In the genomic region with DNA sequence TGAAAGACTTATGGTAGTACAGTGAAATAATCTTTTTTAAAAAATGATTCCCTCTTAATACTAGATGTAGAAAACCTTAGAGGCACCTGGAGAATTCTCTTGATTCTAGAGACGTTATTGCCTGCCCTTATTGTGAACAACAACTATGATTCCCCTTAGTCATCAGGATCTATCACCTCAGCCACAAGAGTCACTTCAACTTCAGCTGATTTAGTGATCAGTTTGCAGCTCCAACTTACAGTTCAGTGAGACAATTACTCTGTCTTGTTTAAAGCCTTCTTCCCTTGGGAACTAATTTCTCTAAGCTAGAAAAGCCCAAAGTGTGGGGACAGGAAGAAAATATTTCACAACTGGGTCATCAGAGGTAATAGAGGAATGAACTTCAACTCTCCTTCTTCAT, we compare ENCODE assay signal across 1 cellular context.
TF ChIP-seq lines count a peak whose summit lies in the region.

No MANE protein-coding gene starts in this region.

TF ChIP-seq in GM23338, 12 proteins besides CTCF, POLR2A, EP300 and RAD21 (continued from another document):
- TF ChIP-seq ZNF462 (CRISPR knock-in tag; IDR thresholded peaks at IDR 0.05) (no peak), CREB1 (CRISPR knock-in tag; IDR thresholded peaks at IDR 0.05; ENCODE audit: low read depth) (no peak)
